Comparison of ENCODE assay signal across 1 cellular context in the genomic region with DNA sequence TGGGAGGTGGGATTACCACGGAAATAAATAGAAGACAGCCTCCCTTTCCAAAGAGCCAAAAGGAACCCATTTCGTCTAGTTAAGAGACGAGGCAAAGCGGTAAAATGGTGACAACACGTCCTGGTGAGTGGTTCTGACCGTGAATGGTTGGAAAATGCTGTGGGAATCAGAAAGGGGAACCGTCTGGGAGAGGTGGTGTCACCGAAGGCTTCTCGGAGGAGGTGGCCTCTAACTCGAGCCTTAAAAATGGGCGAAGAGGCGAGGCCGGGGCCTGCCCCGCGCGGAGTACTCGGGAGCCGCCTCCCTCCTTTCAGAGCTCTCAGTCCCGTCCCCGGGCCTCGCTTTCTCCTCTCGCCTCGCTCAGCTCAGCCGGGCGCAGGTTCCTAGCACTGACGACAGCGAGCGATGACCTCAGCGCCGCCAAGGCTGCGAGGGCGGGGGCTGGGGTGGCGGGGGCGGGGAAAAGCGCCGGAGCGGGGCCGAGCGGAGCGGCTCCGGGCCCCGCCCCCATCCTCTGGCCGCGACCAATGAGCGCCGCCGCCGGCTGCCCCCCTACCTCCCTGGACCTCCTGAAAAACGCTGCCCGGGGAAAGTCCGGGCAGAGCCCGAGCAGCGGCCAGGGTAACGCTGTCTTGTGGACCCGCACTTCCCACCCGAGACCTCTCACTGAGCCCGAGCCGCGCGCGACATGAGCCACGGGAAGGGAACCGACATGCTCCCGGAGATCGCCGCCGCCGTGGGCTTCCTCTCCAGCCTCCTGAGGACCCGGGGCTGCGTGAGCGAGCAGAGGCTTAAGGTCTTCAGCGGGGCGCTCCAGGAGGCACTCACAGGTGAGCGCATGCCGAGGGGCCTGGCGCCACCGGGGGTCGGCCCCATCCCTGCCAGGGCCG.
TF ChIP-seq lines count a peak whose summit lies in the region.

A gene with protein sequence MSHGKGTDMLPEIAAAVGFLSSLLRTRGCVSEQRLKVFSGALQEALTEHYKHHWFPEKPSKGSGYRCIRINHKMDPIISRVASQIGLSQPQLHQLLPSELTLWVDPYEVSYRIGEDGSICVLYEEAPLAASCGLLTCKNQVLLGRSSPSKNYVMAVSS (plus strand): TSS at position 601 of the 890 bp plus-strand sequence. CDS start 88 bp downstream, at position 689.

TF ChIP-seq in HepG2, 621 proteins besides CTCF, POLR2A, EP300 and RAD21 (continued from another document and continues in another):
- TF ChIP-seq ETV5 (CRISPR knock-in tag; IDR thresholded peaks at IDR 0.05; ENCODE audit: borderline replicate concordance) (peak; percentile 12; the same call in 1 of the 2 replicates), AHR (CRISPR knock-in tag; IDR thresholded peaks at IDR 0.05) (0 out of 2 replicates have a peak, but pooled peaks have one; percentile 27), RCOR2 (CRISPR knock-in tag; IDR thresholded peaks at IDR 0.05) (no peak), ZNF33B (CRISPR knock-in tag; IDR thresholded peaks at IDR 0.05) (no peak), MIER2 (CRISPR knock-in tag; IDR thresholded peaks at IDR 0.05) (no peak), ZNF343 (CRISPR knock-in tag; IDR thresholded peaks at IDR 0.05) (no peak), PHF8 (CRISPR knock-in tag; IDR thresholded peaks at IDR 0.05) (peak; percentile 96), FOXK2 (IDR thresholded peaks at IDR 0.05) (no peak), GATA4 (IDR thresholded peaks at IDR 0.05; ENCODE audit: borderline replicate concordance, low read depth) (peak; percentile 87), ZNF383 (CRISPR knock-in tag; IDR thresholded peaks at IDR 0.05; ENCODE audit: borderline replicate concordance) (no peak), ZFX (CRISPR knock-in tag; IDR thresholded peaks at IDR 0.05; ENCODE audit: low read depth) (peak; percentile 89), ZFP82 (CRISPR knock-in tag; IDR thresholded peaks at IDR 0.05; ENCODE audit: borderline replicate concordance) (0 out of 2 replicates have a peak, but pooled peaks have one; percentile 51), SIN3B (IDR thresholded peaks at IDR 0.05; ENCODE audit: low read length) (no peak), ZNF737 (CRISPR knock-in tag; IDR thresholded peaks at IDR 0.05; ENCODE audit: borderline replicate concordance) (peak; percentile 86; the same call in 1 of the 2 replicates), ZNF337 (CRISPR knock-in tag; IDR thresholded peaks at IDR 0.05; ENCODE audit: borderline replicate concordance, low read depth) (no peak), ARNT2 (CRISPR knock-in tag; IDR thresholded peaks at IDR 0.05; ENCODE audit: low read depth) (no peak; the same call in 1 of the 2 replicates), CHD2 (IDR thresholded peaks at IDR 0.05; ENCODE audit: low read depth, low read length) (no peak), CEBPB (IDR thresholded peaks at IDR 0.05; ENCODE audit: borderline replicate concordance, low read depth, low read length) (no peak), PLRG1 (conservative IDR thresholded peaks at IDR 0.05) (no peak), ZNF350 (CRISPR knock-in tag; IDR thresholded peaks at IDR 0.05; ENCODE audit: borderline replicate concordance, low read depth) (peak; percentile 74), HNRNPLL (IDR thresholded peaks at IDR 0.05; ENCODE audit: low read depth, low read length, poor library complexity, severe bottlenecking) (no peak), GATAD1 (CRISPR knock-in tag; IDR thresholded peaks at IDR 0.05) (no peak; the same call in 1 of the 2 replicates), FOXP1 (IDR thresholded peaks at IDR 0.05) (no peak), FOXP1 (CRISPR knock-in tag; IDR thresholded peaks at IDR 0.05) (no peak), ZMYM4 (CRISPR knock-in tag; IDR thresholded peaks at IDR 0.05) (peak; percentile 74), REPIN1 (CRISPR knock-in tag; IDR thresholded peaks at IDR 0.05; ENCODE audit: borderline replicate concordance, low read depth) (peak; percentile 59; the same call in 1 of the 2 replicates), RAD51 (IDR thresholded peaks at IDR 0.05; ENCODE audit: borderline replicate concordance) (no peak), KAT8 (CRISPR knock-in tag; IDR thresholded peaks at IDR 0.05) (peak; percentile 75; the same call in 1 of the 2 replicates), ZFP37 (CRISPR knock-in tag; IDR thresholded peaks at IDR 0.05; ENCODE audit: borderline replicate concordance) (0 out of 2 replicates have a peak, but pooled peaks have one; percentile 29), ZNF3 (CRISPR knock-in tag; IDR thresholded peaks at IDR 0.05) (no peak), ZSCAN31 (CRISPR knock-in tag; IDR thresholded peaks at IDR 0.05; ENCODE audit: low read depth) (no peak; the same call in 1 of the 2 replicates), NR2F1 (CRISPR knock-in tag; IDR thresholded peaks at IDR 0.05) (no peak), ZNF329 (CRISPR knock-in tag; IDR thresholded peaks at IDR 0.05; ENCODE audit: low read depth) (0 out of 2 replicates have a peak, but pooled peaks have one; percentile 5), ZNF780A (CRISPR knock-in tag; IDR thresholded peaks at IDR 0.05) (no peak), PHF5A (CRISPR knock-in tag; IDR thresholded peaks at IDR 0.05; ENCODE audit: low read depth, unreplicated experiment) (peak; percentile 59), ZNF354B (CRISPR knock-in tag; IDR thresholded peaks at IDR 0.05) (no peak), CC2D1A (CRISPR knock-in tag; IDR thresholded peaks at IDR 0.05) (no peak), ZNF607 (CRISPR knock-in tag; IDR thresholded peaks at IDR 0.05; ENCODE audit: borderline replicate concordance) (peak; percentile 85)
- TF ChIP-seq, protein P1, sequence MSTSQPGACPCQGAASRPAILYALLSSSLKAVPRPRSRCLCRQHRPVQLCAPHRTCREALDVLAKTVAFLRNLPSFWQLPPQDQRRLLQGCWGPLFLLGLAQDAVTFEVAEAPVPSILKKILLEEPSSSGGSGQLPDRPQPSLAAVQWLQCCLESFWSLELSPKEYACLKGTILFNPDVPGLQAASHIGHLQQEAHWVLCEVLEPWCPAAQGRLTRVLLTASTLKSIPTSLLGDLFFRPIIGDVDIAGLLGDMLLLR (CRISPR knock-in tag; IDR thresholded peaks at IDR 0.05) = no peak
- TF ChIP-seq, protein P2, sequence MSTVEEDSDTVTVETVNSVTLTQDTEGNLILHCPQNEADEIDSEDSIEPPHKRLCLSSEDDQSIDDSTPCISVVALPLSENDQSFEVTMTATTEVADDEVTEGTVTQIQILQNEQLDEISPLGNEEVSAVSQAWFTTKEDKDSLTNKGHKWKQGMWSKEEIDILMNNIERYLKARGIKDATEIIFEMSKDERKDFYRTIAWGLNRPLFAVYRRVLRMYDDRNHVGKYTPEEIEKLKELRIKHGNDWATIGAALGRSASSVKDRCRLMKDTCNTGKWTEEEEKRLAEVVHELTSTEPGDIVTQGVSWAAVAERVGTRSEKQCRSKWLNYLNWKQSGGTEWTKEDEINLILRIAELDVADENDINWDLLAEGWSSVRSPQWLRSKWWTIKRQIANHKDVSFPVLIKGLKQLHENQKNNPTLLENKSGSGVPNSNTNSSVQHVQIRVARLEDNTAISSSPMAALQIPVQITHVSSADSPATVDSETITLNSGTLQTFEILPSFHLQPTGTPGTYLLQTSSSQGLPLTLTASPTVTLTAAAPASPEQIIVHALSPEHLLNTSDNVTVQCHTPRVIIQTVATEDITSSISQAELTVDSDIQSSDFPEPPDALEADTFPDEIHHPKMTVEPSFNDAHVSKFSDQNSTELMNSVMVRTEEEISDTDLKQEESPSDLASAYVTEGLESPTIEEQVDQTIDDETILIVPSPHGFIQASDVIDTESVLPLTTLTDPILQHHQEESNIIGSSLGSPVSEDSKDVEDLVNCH (CRISPR knock-in tag; IDR thresholded peaks at IDR 0.05) = no peak
- TF ChIP-seq, protein P3, sequence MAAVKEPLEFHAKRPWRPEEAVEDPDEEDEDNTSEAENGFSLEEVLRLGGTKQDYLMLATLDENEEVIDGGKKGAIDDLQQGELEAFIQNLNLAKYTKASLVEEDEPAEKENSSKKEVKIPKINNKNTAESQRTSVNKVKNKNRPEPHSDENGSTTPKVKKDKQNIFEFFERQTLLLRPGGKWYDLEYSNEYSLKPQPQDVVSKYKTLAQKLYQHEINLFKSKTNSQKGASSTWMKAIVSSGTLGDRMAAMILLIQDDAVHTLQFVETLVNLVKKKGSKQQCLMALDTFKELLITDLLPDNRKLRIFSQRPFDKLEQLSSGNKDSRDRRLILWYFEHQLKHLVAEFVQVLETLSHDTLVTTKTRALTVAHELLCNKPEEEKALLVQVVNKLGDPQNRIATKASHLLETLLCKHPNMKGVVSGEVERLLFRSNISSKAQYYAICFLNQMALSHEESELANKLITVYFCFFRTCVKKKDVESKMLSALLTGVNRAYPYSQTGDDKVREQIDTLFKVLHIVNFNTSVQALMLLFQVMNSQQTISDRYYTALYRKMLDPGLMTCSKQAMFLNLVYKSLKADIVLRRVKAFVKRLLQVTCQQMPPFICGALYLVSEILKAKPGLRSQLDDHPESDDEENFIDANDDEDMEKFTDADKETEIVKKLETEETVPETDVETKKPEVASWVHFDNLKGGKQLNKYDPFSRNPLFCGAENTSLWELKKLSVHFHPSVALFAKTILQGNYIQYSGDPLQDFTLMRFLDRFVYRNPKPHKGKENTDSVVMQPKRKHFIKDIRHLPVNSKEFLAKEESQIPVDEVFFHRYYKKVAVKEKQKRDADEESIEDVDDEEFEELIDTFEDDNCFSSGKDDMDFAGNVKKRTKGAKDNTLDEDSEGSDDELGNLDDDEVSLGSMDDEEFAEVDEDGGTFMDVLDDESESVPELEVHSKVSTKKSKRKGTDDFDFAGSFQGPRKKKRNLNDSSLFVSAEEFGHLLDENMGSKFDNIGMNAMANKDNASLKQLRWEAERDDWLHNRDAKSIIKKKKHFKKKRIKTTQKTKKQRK (IDR thresholded peaks at IDR 0.05; ENCODE audit: low read length) = no peak
- TF ChIP-seq, protein P4, sequence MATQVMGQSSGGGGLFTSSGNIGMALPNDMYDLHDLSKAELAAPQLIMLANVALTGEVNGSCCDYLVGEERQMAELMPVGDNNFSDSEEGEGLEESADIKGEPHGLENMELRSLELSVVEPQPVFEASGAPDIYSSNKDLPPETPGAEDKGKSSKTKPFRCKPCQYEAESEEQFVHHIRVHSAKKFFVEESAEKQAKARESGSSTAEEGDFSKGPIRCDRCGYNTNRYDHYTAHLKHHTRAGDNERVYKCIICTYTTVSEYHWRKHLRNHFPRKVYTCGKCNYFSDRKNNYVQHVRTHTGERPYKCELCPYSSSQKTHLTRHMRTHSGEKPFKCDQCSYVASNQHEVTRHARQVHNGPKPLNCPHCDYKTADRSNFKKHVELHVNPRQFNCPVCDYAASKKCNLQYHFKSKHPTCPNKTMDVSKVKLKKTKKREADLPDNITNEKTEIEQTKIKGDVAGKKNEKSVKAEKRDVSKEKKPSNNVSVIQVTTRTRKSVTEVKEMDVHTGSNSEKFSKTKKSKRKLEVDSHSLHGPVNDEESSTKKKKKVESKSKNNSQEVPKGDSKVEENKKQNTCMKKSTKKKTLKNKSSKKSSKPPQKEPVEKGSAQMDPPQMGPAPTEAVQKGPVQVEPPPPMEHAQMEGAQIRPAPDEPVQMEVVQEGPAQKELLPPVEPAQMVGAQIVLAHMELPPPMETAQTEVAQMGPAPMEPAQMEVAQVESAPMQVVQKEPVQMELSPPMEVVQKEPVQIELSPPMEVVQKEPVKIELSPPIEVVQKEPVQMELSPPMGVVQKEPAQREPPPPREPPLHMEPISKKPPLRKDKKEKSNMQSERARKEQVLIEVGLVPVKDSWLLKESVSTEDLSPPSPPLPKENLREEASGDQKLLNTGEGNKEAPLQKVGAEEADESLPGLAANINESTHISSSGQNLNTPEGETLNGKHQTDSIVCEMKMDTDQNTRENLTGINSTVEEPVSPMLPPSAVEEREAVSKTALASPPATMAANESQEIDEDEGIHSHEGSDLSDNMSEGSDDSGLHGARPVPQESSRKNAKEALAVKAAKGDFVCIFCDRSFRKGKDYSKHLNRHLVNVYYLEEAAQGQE (IDR thresholded peaks at IDR 0.05; ENCODE audit: borderline replicate concordance in 1 of 2, low read depth in 1 of 2, low read length in 2 of 2) = peak in 1 of 2 experiments; percentile 53; a peak in 1 of 4 replicates
- TF ChIP-seq, protein P5, sequence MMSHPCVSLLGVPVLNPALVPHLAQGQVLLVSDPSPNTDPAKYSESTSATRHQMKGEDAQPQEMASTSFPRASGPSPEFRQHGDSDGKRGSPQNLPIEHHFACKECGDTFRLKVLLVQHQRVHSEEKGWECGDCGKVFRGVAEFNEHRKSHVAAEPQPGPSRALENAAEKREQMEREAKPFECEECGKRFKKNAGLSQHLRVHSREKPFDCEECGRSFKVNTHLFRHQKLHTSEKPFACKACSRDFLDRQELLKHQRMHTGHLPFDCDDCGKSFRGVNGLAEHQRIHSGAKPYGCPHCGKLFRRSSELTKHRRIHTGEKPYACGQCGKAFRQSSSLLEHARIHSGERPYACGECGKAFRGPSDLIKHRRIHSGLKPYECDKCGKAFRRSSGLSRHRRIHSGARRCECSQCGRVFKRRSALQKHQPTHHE (CRISPR knock-in tag; IDR thresholded peaks at IDR 0.05; ENCODE audit: borderline replicate concordance) = peak; percentile 35; the same call in 1 of the 2 replicates
- TF ChIP-seq, protein P6, sequence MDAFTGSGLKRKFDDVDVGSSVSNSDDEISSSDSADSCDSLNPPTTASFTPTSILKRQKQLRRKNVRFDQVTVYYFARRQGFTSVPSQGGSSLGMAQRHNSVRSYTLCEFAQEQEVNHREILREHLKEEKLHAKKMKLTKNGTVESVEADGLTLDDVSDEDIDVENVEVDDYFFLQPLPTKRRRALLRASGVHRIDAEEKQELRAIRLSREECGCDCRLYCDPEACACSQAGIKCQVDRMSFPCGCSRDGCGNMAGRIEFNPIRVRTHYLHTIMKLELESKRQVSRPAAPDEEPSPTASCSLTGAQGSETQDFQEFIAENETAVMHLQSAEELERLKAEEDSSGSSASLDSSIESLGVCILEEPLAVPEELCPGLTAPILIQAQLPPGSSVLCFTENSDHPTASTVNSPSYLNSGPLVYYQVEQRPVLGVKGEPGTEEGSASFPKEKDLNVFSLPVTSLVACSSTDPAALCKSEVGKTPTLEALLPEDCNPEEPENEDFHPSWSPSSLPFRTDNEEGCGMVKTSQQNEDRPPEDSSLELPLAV (CRISPR knock-in tag; conservative IDR thresholded peaks at IDR 0.05; ENCODE audit: low read depth) = no peak
- TF ChIP-seq, protein P7, sequence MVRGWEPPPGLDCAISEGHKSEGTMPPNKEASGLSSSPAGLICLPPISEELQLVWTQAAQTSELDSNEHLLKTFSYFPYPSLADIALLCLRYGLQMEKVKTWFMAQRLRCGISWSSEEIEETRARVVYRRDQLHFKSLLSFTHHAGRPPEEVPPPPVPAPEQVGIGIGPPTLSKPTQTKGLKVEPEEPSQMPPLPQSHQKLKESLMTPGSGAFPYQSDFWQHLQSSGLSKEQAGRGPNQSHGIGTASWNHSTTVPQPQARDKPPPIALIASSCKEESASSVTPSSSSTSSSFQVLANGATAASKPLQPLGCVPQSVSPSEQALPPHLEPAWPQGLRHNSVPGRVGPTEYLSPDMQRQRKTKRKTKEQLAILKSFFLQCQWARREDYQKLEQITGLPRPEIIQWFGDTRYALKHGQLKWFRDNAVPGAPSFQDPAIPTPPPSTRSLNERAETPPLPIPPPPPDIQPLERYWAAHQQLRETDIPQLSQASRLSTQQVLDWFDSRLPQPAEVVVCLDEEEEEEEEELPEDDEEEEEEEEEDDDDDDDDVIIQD (CRISPR knock-in tag; IDR thresholded peaks at IDR 0.05; ENCODE audit: low read depth) = 0 out of 2 replicates have a peak, but pooled peaks have one; percentile 13
- TF ChIP-seq, protein P8, sequence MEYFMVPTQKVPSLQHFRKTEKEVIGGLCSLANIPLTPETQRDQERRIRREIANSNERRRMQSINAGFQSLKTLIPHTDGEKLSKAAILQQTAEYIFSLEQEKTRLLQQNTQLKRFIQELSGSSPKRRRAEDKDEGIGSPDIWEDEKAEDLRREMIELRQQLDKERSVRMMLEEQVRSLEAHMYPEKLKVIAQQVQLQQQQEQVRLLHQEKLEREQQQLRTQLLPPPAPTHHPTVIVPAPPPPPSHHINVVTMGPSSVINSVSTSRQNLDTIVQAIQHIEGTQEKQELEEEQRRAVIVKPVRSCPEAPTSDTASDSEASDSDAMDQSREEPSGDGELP (IDR thresholded peaks at IDR 0.05; ENCODE audit: borderline replicate concordance, low read depth) = peak; percentile 37; the same call in 1 of the 2 replicates
